Comparison of ENCODE assay signal across 17 cellular contexts in genomic region chr1:225748479-225748878, GRCh38. TPM values are rescaled to one million over a fixed set of nuclear protein-coding genes. Genes with fewer than 3 reads are reported as not detected.
DNase-seq lines count a peak whose midpoint lies in the region; ATAC-seq and TF ChIP-seq lines count a peak whose summit lies in the region.
"Had no signal": no experiment of that assay in that cellular context is flagged by ENCODE, and none has a peak within 500 bp of the region (broad histone marks: within the 10 kb centered on the region; RNA-seq: fewer than 3 reads in every experiment).

No MANE protein-coding gene starts in this region.

- no peak overlapping the region for H3K4me3 ChIP-seq in fibroblast of mammary gland (ENCODE audit: control insufficient read depth, low read depth, low read length)
- H3K4me3 ChIP-seq: SJSA1 had no signal

- TF ChIP-seq CTCF in brain (conservative IDR thresholded peaks at IDR 0.05), result no peak
- TF ChIP-seq CTCF in fibroblast of mammary gland (conservative IDR thresholded peaks at IDR 0.05; ENCODE audit: control insufficient read depth, insufficient read depth, low read depth, low read length), result no peak
- no peak for TF ChIP-seq CTCF in osteocyte (IDR thresholded peaks at IDR 0.05)

- intact Hi-C loops in sciatic nerve (cut with DNase I), result no loop called here

- H3K9me3 Mint-ChIP-seq in brain (peaks cover 0 to 6% (median 0%) of the 10 kb centered on the region in 5 experiments), osteocyte (ENCODE audit: unreplicated experiment) (no peaks in the 10 kb centered on the region)
- H3K9me3 Mint-ChIP-seq: CD4-positive, alpha-beta T cell had no signal

- ATAC-seq in sciatic nerve, result no peak
- ATAC-seq: HepG2 had no signal

- H3K4me3 Mint-ChIP-seq in brain (peak overlapping the region in 1 of 5 experiments; percentile 35), osteocyte (ENCODE audit: unreplicated experiment) (no peak overlapping the region)
- H3K4me3 Mint-ChIP-seq: B cell; CD4-positive, alpha-beta T cell had no signal

- H3K4me1 Mint-ChIP-seq in brain (peaks cover 68% of the 10 kb centered on the region), osteocyte (ENCODE audit: unreplicated experiment) (peaks cover 57% of the 10 kb centered on the region)
- H3K4me1 Mint-ChIP-seq: B cell had no signal

- no peaks in the 10 kb centered on the region for H3K36me3 Mint-ChIP-seq in brain
- H3K36me3 Mint-ChIP-seq in osteocyte (ENCODE audit: unreplicated experiment), result no peaks in the 10 kb centered on the region

- H3K27ac Mint-ChIP-seq in brain (peak overlapping the region in 4 of 5 experiments; percentile 3 to 93 (median 90)), osteocyte (ENCODE audit: unreplicated experiment) (peak overlapping the region; percentile 93)
- H3K27ac Mint-ChIP-seq: B cell; CD4-positive, alpha-beta T cell had no signal

- DNase-seq in GM03348 (ENCODE audit: low spot score) (peak; percentile 53), fibroblast of mammary gland (ENCODE audit: low read depth) (peak; percentile 33), osteocyte (ENCODE audit: extremely low spot score, unreplicated experiment) (no peak), sciatic nerve (ENCODE audit: low spot score) (no peak), NCI-H146 (lab: John Stamatoyannopoulos, UW) (no peak), AG08395 (ENCODE audit: low spot score) (no peak), SW 1271 (lab: John Stamatoyannopoulos, UW) (no peak)
- DNase-seq: CD4-positive, alpha-beta T cell; DMS79 treated with DMSO at 0.1 percent for 48 hours; Karpas-422; NCI-H1417; NCI-H2029 treated with DMSO at 0.1 percent for 48 hours; NCI-H510A treated with DMSO at 0.1 percent for 48 hours had no signal

- H3K27me3 Mint-ChIP-seq in brain, result peaks cover 5% of the 10 kb centered on the region
- H3K27me3 Mint-ChIP-seq in osteocyte (ENCODE audit: unreplicated experiment), result no peaks in the 10 kb centered on the region
- H3K27me3 Mint-ChIP-seq: B cell; CD4-positive, alpha-beta T cell had no signal

RNA-seq across cellular contexts. Expression of gene SRP9, which starts 29.1 kb away (rescaled TPM):
- polyA plus RNA-seq in brain (ENCODE audit: insufficient read depth, low read depth, low replicate concordance), result 251 TPM
- total RNA-seq in osteocyte (213 and 221 TPM in 2 replicates), sciatic nerve (151 TPM)

Comparison
In these comparisons a context has a peak if more than half of its experiments do, and no peak if none do; other contexts are left out.
1. DNase-seq: peak in GM03348 (single experiment) and fibroblast of mammary gland (single experiment); none in osteocyte (single experiment), sciatic nerve (single experiment), NCI-H146 (single experiment), AG08395 (single experiment) and SW 1271 (0 of 2).